In the genomic region with DNA sequence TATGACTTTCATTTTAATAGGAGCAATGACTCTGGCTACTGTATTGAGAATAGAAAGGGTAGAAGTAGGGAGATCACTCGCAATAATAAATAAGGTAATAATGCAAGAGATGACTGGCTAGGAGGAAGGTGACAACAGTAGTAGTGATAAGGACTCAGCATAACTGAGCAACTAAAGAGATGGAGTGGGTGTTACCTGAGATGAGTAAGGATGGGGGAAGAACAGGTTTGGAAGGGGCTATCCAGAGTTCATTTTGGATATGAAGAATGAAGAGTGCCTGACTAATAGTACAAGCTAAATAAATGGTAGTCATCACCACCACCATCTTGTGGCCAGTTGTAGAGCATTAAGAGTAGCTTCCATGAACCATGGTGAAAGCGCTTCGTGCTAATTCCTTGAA, we compare ENCODE assay signal across 15 cellular contexts.
A peak's percentile ranks its signal among the peaks of the same experiment; 100 is the strongest.
DNase-seq lines count a peak whose midpoint lies in the region; ATAC-seq, FAIRE-seq and TF ChIP-seq lines count a peak whose summit lies in the region.
"Had no signal": no experiment of that assay in that cellular context is flagged by ENCODE, and none has a peak within 500 bp of the region (broad histone marks: within the 10 kb centered on the region; RNA-seq: fewer than 3 reads in every experiment).

No MANE protein-coding gene starts in this region.

- H3K9me3 Mint-ChIP-seq in activated CD4-positive, alpha-beta T cell treated with anti-CD3 and anti-CD28 coated beads for 36 hours (ENCODE audit: low read depth): peaks cover 20% of the 10 kb centered on the region
- peaks cover 11% of the 10 kb centered on the region for H3K9me3 Mint-ChIP-seq in activated naive CD4-positive, alpha-beta T cell treated with anti-CD3 and anti-CD28 coated beads, Interleukin-2, amount 50 U/mL, for 24 hours
- H3K9me3 Mint-ChIP-seq in stimulated activated naive CD8-positive, alpha-beta T cell treated with anti-CD3 and anti-CD28 coated beads, Interleukin-15, amount 100 ng/mL, for 72 hours: peaks cover 29 to 37% of the 10 kb centered on the region in 2 donors

- H3K4me3 Mint-ChIP-seq in activated CD4-positive, alpha-beta T cell treated with anti-CD3 and anti-CD28 coated beads for 36 hours: no peak overlapping the region
- no peak overlapping the region for H3K4me3 Mint-ChIP-seq in activated naive CD4-positive, alpha-beta T cell treated with anti-CD3 and anti-CD28 coated beads, Interleukin-2, amount 50 U/mL, for 24 hours
- H3K4me3 Mint-ChIP-seq in stimulated activated naive CD8-positive, alpha-beta T cell treated with anti-CD3 and anti-CD28 coated beads, Interleukin-15, amount 100 ng/mL, for 72 hours: no peak overlapping the region
- H3K4me3 Mint-ChIP-seq: CD8-positive, alpha-beta memory T cell; HFFc6 had no signal

- no peak overlapping the region for H3K4me3 ChIP-seq in bronchial epithelial cell (ENCODE audit: low read depth, low read length)
- H3K4me3 ChIP-seq: BLaER1 had no signal

- H3K27me3 ChIP-seq in bronchial epithelial cell (ENCODE audit: control insufficient read depth, insufficient read depth, low read length): no peaks in the 10 kb centered on the region
- H3K27me3 ChIP-seq: BLaER1 had no signal

- DNase-seq in activated CD4-positive, alpha-beta T cell treated with anti-CD3 and anti-CD28 coated beads for 36 hours: no peak
- no peak for DNase-seq in activated CD4-positive, alpha-beta T cell treated with anti-CD3 and anti-CD28 coated beads, Interleukin-2, amount 50 U/mL, for 4 hours
- DNase-seq in activated naive CD4-positive, alpha-beta T cell (lab: John Stamatoyannopoulos, UW): no peak
- DNase-seq in bronchial epithelial cell (ENCODE audit: low read depth) (peak; percentile 17), cerebellum (ENCODE audit: low spot score) (no peak)
- no peak for DNase-seq in stimulated activated naive CD8-positive, alpha-beta T cell treated with anti-CD3 and anti-CD28 coated beads, Interleukin-15, amount 100 ng/mL, for 72 hours
- DNase-seq: 8988T; AML-193; Caco-2; CD8-positive, alpha-beta memory T cell; GF-D8; HCEC 1CT; HFFc6 had no signal

- H3K36me3 ChIP-seq in bronchial epithelial cell (ENCODE audit: control insufficient read depth, insufficient read depth, low read length): no peaks in the 10 kb centered on the region

- no peak for TF ChIP-seq CTCF in bronchial epithelial cell (IDR thresholded peaks at IDR 0.05; ENCODE audit: insufficient read depth, low read length, severe bottlenecking)

- H3K36me3 Mint-ChIP-seq in activated CD4-positive, alpha-beta T cell treated with anti-CD3 and anti-CD28 coated beads for 36 hours (ENCODE audit: low read depth): peaks cover 47% of the 10 kb centered on the region
- peaks cover 43% of the 10 kb centered on the region for H3K36me3 Mint-ChIP-seq in activated naive CD4-positive, alpha-beta T cell treated with anti-CD3 and anti-CD28 coated beads, Interleukin-2, amount 50 U/mL, for 24 hours

- CTCF ChIA-PET in activated CD4-positive, alpha-beta T cell treated with anti-CD3 and anti-CD28 coated beads for 36 hours (lab: Charles Lee): interaction anchor here (1.0 to 2.3 kb wide), 5 partner anchors 8 to 56 kb away, joined by 4 to 7 read pairs (median 4); no protein-coding TSS in a partner anchor

- peaks cover 12% of the 10 kb centered on the region for H3K4me1 Mint-ChIP-seq in activated CD4-positive, alpha-beta T cell treated with anti-CD3 and anti-CD28 coated beads for 36 hours
- peaks cover 5% of the 10 kb centered on the region for H3K4me1 Mint-ChIP-seq in activated naive CD4-positive, alpha-beta T cell treated with anti-CD3 and anti-CD28 coated beads, Interleukin-2, amount 50 U/mL, for 24 hours
- H3K4me1 Mint-ChIP-seq in stimulated activated naive CD8-positive, alpha-beta T cell treated with anti-CD3 and anti-CD28 coated beads, Interleukin-15, amount 100 ng/mL, for 72 hours: peaks cover 4% of the 10 kb centered on the region

- POLR2A ChIA-PET in activated CD4-positive, alpha-beta T cell treated with anti-CD3 and anti-CD28 coated beads for 36 hours (lab: Charles Lee): interaction anchor here (0.6 to 1.1 kb wide), 2 partner anchors 10 to 1081 kb away, joined by 3 to 4 read pairs; no protein-coding TSS in a partner anchor

- H3K27ac Mint-ChIP-seq in activated CD4-positive, alpha-beta T cell treated with anti-CD3 and anti-CD28 coated beads for 36 hours: no peak overlapping the region
- peak overlapping the region; percentile 56 for H3K27ac Mint-ChIP-seq in activated naive CD4-positive, alpha-beta T cell treated with anti-CD3 and anti-CD28 coated beads, Interleukin-2, amount 50 U/mL, for 24 hours
- no peak overlapping the region for H3K27ac Mint-ChIP-seq in stimulated activated naive CD8-positive, alpha-beta T cell treated with anti-CD3 and anti-CD28 coated beads, Interleukin-15, amount 100 ng/mL, for 72 hours
- H3K27ac Mint-ChIP-seq: HFFc6 had no signal

- FAIRE-seq in bronchial epithelial cell (lab: Jason Lieb, UNC): no peak

- H3K27me3 Mint-ChIP-seq in activated CD4-positive, alpha-beta T cell treated with anti-CD3 and anti-CD28 coated beads for 36 hours: no peaks in the 10 kb centered on the region
- H3K27me3 Mint-ChIP-seq in activated naive CD4-positive, alpha-beta T cell treated with anti-CD3 and anti-CD28 coated beads, Interleukin-2, amount 50 U/mL, for 24 hours: no peaks in the 10 kb centered on the region
- H3K27me3 Mint-ChIP-seq in stimulated activated naive CD8-positive, alpha-beta T cell treated with anti-CD3 and anti-CD28 coated beads, Interleukin-15, amount 100 ng/mL, for 72 hours: no peaks in the 10 kb centered on the region
- H3K27me3 Mint-ChIP-seq: CD8-positive, alpha-beta memory T cell had no signal

- intact Hi-C loops in activated CD4-positive, alpha-beta T cell treated with anti-CD3 and anti-CD28 coated beads for 36 hours (cut with DNase I, micrococcal nuclease): loop anchor here in 1 of 2 experiments (1.0 kb wide), 1 partner anchor 10 kb away; no protein-coding TSS in a partner anchor

- peak; percentile 94 for ATAC-seq in activated CD4-positive, alpha-beta T cell treated with anti-CD3 and anti-CD28 coated beads for 36 hours
- ATAC-seq in stimulated activated naive CD8-positive, alpha-beta T cell treated with anti-CD3 and anti-CD28 coated beads, Interleukin-15, amount 100 ng/mL, for 72 hours: peak; percentile 80
